ENCODE assay signal across 15 cellular contexts in the genomic region with DNA sequence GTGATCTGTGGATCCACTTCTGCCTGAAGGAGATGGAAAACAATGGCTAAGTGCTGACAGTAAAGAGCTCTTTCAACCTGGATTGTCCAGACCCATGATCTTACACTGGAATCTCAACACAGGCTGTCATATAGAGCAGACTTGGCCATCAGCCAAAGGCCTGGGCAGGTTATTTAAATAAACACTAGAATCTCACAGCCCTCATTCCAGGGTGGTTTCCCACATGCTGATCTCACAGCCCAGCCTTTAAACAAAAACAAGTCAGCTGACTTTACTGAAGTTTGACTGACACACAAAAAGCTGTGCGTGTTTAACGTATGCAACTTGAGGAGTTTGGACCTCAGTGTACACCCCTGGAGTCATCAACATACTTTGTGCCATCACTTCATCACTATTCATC. TPM values are rescaled to one million over a fixed set of nuclear protein-coding genes. Genes with fewer than 3 reads are reported as not detected.
DNase-seq lines count a peak whose midpoint lies in the region; ATAC-seq and TF ChIP-seq lines count a peak whose summit lies in the region.
"Had no signal": no experiment of that assay in that cellular context is flagged by ENCODE, and none has a peak within 500 bp of the region (broad histone marks: within the 10 kb centered on the region; RNA-seq: fewer than 3 reads in every experiment).

No MANE protein-coding gene starts in this region.

- POLR2A ChIA-PET in CD4-positive, alpha-beta memory T cell (lab: Charles Lee; ENCODE audit: partially characterized antibody): no interaction called here

- H3K4me3 ChIP-seq in SJCRH30 (no peak overlapping the region), left lung (no peak overlapping the region), suprapubic skin (no peak overlapping the region)
- no peak overlapping the region for H3K4me3 ChIP-seq in CD4-positive, alpha-beta memory T cell (ENCODE audit: low read length in 2 of 2)
- H3K4me3 ChIP-seq: gastrocnemius medialis, lung had no signal

- CTCF ChIA-PET in CD4-positive, alpha-beta memory T cell (lab: Charles Lee; ENCODE audit: partially characterized antibody): no interaction called here

- no peaks in the 10 kb centered on the region for H3K4me1 ChIP-seq in SJCRH30
- no peaks in the 10 kb centered on the region for H3K4me1 ChIP-seq in left lung
- no peaks in the 10 kb centered on the region for H3K4me1 ChIP-seq in CD4-positive, alpha-beta memory T cell (ENCODE audit: insufficient read depth, low read length)
- H3K4me1 ChIP-seq in suprapubic skin: no peaks in the 10 kb centered on the region
- H3K4me1 ChIP-seq: gastrocnemius medialis had no signal

- WGBS in suprapubic skin: 60% methylated on average over 2 of the region's 2 CpGs

- TF ChIP-seq POLR2A in suprapubic skin (IDR thresholded peaks at IDR 0.05): no peak

- intact Hi-C loops in left lung (cut with DNase I): no loop called here
- intact Hi-C loops in CD4-positive, alpha-beta memory T cell (cut with micrococcal nuclease): no loop called here

- ATAC-seq in left lung (peak; percentile 64), HG02870 (IDR thresholded peaks at IDR 0.05; ENCODE audit: unreplicated experiment) (no peak)
- ATAC-seq: activated CD4-positive, alpha-beta T cell treated with anti-CD3 and anti-CD28 coated beads for 36 hours; gastrocnemius medialis had no signal

- no peaks in the 10 kb centered on the region for H3K9me3 Mint-ChIP-seq in CD4-positive, alpha-beta memory T cell
- H3K9me3 Mint-ChIP-seq: CD14-positive monocyte had no signal

- TF ChIP-seq CTCF in left lung (IDR thresholded peaks at IDR 0.05): no peak
- TF ChIP-seq CTCF in suprapubic skin (IDR thresholded peaks at IDR 0.05): no peak

- no peak for TF ChIP-seq EP300 in suprapubic skin (IDR thresholded peaks at IDR 0.05)

- H3K36me3 ChIP-seq in SJCRH30 (no peaks in the 10 kb centered on the region), left lung (no peaks in the 10 kb centered on the region), suprapubic skin (no peaks in the 10 kb centered on the region)
- no peaks in the 10 kb centered on the region for H3K36me3 ChIP-seq in CD4-positive, alpha-beta memory T cell (ENCODE audit: insufficient read depth, low read length)
- H3K36me3 ChIP-seq: gastrocnemius medialis had no signal

- H3K27ac Mint-ChIP-seq in CD4-positive, alpha-beta memory T cell: no peak overlapping the region
- H3K27ac Mint-ChIP-seq: activated CD4-positive, alpha-beta T cell treated with anti-CD3 and anti-CD28 coated beads for 36 hours; CD14-positive monocyte had no signal

- H3K27me3 ChIP-seq in SJCRH30: no peaks in the 10 kb centered on the region
- no peaks in the 10 kb centered on the region for H3K27me3 ChIP-seq in left lung
- no peaks in the 10 kb centered on the region for H3K27me3 ChIP-seq in CD4-positive, alpha-beta memory T cell (ENCODE audit: insufficient read depth, low read length)
- H3K27me3 ChIP-seq in suprapubic skin: no peaks in the 10 kb centered on the region
- H3K27me3 ChIP-seq: gastrocnemius medialis had no signal

- DNase-seq in DMS153 (lab: John Stamatoyannopoulos, UW) (peak; percentile 83), M059J (ENCODE audit: low read depth) (peak; percentile 51), SJCRH30 (peak; percentile 37 to 68), left lung (no peak), suprapubic skin (ENCODE audit: low spot score in 2 of 2) (no peak)
- DNase-seq in activated CD4-positive, alpha-beta T cell treated with anti-CD3 and anti-CD28 coated beads for 48 hours: no peak
- no peak for DNase-seq in CD4-positive, alpha-beta memory T cell
- DNase-seq: activated CD4-positive, alpha-beta T cell treated with anti-CD3 and anti-CD28 coated beads for 36 hours; activated effector memory CD4-positive, alpha-beta T cell treated with anti-CD3 and anti-CD28 coated beads, Interleukin-2, amount 50 U/mL, for 16 hours; cerebellar nuclear complex; gastrocnemius medialis; NCI-H226 had no signal

- H3K4me1 Mint-ChIP-seq in CD4-positive, alpha-beta memory T cell: no peaks in the 10 kb centered on the region
- H3K4me1 Mint-ChIP-seq: CD14-positive monocyte had no signal

- H3K9me3 ChIP-seq in SJCRH30 (replicated peaks): no peaks in the 10 kb centered on the region
- H3K9me3 ChIP-seq in left lung: no peaks in the 10 kb centered on the region
- H3K9me3 ChIP-seq in CD4-positive, alpha-beta memory T cell (ENCODE audit: control insufficient read depth in 1 of 2, low read length in 2 of 2): no peaks in the 10 kb centered on the region
- no peaks in the 10 kb centered on the region for H3K9me3 ChIP-seq in suprapubic skin
- H3K9me3 ChIP-seq: gastrocnemius medialis had no signal

- no peaks in the 10 kb centered on the region for H3K27me3 Mint-ChIP-seq in CD4-positive, alpha-beta memory T cell
- H3K27me3 Mint-ChIP-seq: activated CD4-positive, alpha-beta T cell treated with anti-CD3 and anti-CD28 coated beads for 36 hours had no signal

- no peaks in the 10 kb centered on the region for H3K36me3 Mint-ChIP-seq in CD4-positive, alpha-beta memory T cell
- H3K36me3 Mint-ChIP-seq: CD14-positive monocyte had no signal

- no peak overlapping the region for H3K4me3 Mint-ChIP-seq in CD4-positive, alpha-beta memory T cell
- H3K4me3 Mint-ChIP-seq: activated CD4-positive, alpha-beta T cell treated with anti-CD3 and anti-CD28 coated beads for 36 hours; CD14-positive monocyte had no signal

- H3K27ac ChIP-seq in SJCRH30 (no peak overlapping the region), left lung (no peak overlapping the region), suprapubic skin (no peak overlapping the region)
- no peak overlapping the region for H3K27ac ChIP-seq in CD4-positive, alpha-beta memory T cell (ENCODE audit: low read depth, low read length)
- H3K27ac ChIP-seq: gastrocnemius medialis had no signal

RNA-seq across cellular contexts. Expression of a gene that starts 28.4 kb away (rescaled TPM):
- total RNA-seq in M059J (2014; rRNA removed; shearing (Covaris generic)): not detected in 2 replicates
- total RNA-seq in SJCRH30 (2014; rRNA removed; shearing (Covaris generic)): 0.05 TPM in 1 of 2 replicates, not detected in the other
- total RNA-seq in left lung (1 to 10 TPM; 1.3 to 2.0 TPM), suprapubic skin (not detected)
- not detected for total RNA-seq in CD4-positive, alpha-beta memory T cell
- polyA plus RNA-seq in CD4-positive, alpha-beta memory T cell: not detected
- total RNA-seq: activated CD4-positive, alpha-beta T cell treated with anti-CD3 and anti-CD28 coated beads for 36 hours had no signal
- polyA plus RNA-seq: CD14-positive monocyte had no signal

Comparison
In these comparisons a context has a peak if more than half of its experiments do, and no peak if none do; other contexts are left out.
1. DNase-seq: peak in DMS153 (single experiment), M059J (single experiment) and SJCRH30 (2 of 2); none in left lung (0 of 2), activated CD4-positive, alpha-beta T cell treated with anti-CD3 and anti-CD28 coated beads for 48 hours (single experiment), CD4-positive, alpha-beta memory T cell (0 of 5) and suprapubic skin (0 of 2).